27 cellular contexts compared by ENCODE assay signal in the genomic region with DNA sequence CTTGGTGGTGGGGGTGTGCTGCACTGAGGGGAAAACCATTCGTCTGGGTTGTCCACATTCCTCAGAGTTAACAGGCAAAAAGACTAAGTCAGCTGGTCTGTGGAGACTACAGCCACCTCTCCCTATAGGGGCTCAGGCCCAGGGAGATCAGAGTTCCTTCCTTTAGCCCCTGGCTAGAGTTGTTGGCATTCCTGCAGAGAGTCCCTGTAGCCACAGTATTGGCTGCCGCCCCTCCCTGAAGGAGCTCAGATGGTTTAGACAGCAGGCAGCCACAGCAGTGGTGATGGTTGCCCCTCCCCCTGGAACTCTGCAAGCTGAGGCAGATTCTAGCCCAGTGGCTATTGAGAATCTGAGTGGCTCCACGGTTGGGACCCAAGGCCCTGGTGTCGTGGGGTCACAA.
"Had no signal": no experiment of that assay in that cellular context is flagged by ENCODE, and none has a peak within 500 bp of the region (broad histone marks: within the 10 kb centered on the region; RNA-seq: fewer than 3 reads in every experiment).

No MANE protein-coding gene starts in this region.

- H3K9me3 ChIP-seq: ascending aorta, colonic mucosa, pancreas, prostate gland, tibial artery, upper lobe of right lung had no signal

- H3K36me3 ChIP-seq: ascending aorta, cardiac muscle cell, colonic mucosa, left ventricle myocardium inferior, pancreas, prostate gland, stomach, tibial artery, upper lobe of right lung had no signal

- FAIRE-seq: endothelial cell of umbilical vein, pancreas had no signal

- H3K27ac ChIP-seq: ascending aorta, cardiac muscle cell, colonic mucosa, left ventricle myocardium inferior, pancreas, prostate gland, skin epidermis, stomach, tibial artery, upper lobe of right lung had no signal

- ATAC-seq: activated CD4-positive, alpha-beta T cell treated with anti-CD3 and anti-CD28 coated beads for 36 hours; activated T-cell treated with anti-CD3 and anti-CD28 coated beads, Interleukin-2, amount 50 U/mL, for 72 hours; effector memory CD8-positive, alpha-beta T cell; pancreas; sciatic nerve; stimulated activated naive B cell treated with anti-CD40 and anti-IgM and Interleukin-4, amounts not matched to agents 10 μg/mL and 1 μg/mL and 100 μg/mL, for 72 hours; upper lobe of right lung had no signal

- H3K4me1 ChIP-seq: ascending aorta, colonic mucosa, left ventricle myocardium inferior, pancreas, prostate gland, stomach, tibial artery, upper lobe of right lung had no signal

- H3K4me3 ChIP-seq: ascending aorta, cardiac muscle cell, colonic mucosa, left ventricle myocardium inferior, pancreas, prostate gland, skin epidermis, stomach, tibial artery, upper lobe of right lung had no signal

- H3K27me3 ChIP-seq: ascending aorta, cardiac muscle cell, colonic mucosa, pancreas, stomach, tibial artery, upper lobe of right lung had no signal

- DNase-seq: activated CD4-positive, alpha-beta T cell treated with anti-CD3 and anti-CD28 coated beads for 36 hours; activated CD4-positive, alpha-beta T cell treated with anti-CD3 and anti-CD28 coated beads, Interleukin-2, amount 50 U/mL, for 4 hours; activated CD4-positive, CD25-positive, alpha-beta regulatory T cell; activated naive CD4-positive, alpha-beta T cell; activated T-cell treated with anti-CD3 and anti-CD28 coated beads for 4 hours; activated T-cell treated with anti-CD3 and anti-CD28 coated beads, Interleukin-2, amount 50 U/mL, for 72 hours; cerebellar nuclear complex; colonic mucosa; effector memory CD8-positive, alpha-beta T cell; head of caudate nucleus; hippocampal formation; left ventricle myocardium inferior; nucleus accumbens; retina; stimulated activated CD4-positive, alpha-beta T cell treated with anti-CD3 and anti-CD28 coated beads, Interleukin-4, amount 100 ng/mL, for 24 hours; stimulated activated naive B cell treated with anti-CD40 and anti-IgM and Interleukin-4, amounts not matched to agents 10 μg/mL and 1 μg/mL and 100 μg/mL, for 72 hours; stomach; T-helper 1 cell; tibial artery; upper lobe of right lung had no signal
